In the genomic region with DNA sequence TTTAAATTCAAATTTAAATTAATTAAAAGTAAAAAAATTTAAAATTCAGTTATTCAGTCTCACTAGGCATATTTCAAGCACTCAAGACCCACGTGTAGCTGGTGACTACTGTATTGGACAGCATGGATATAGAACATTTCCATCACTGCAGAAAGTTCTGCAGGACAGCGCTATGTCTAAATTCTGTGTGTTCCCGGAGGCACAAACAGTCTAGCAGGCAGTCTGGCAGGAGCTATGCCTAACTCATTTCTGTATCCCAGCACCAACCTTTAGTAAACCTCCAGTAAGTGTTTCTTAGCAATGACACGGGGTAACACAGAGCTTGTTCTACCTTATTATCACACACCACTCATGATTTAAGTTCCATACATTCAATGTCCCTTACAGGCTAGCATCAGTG, we compare ENCODE assay signal across 17 cellular contexts. TPM values are rescaled to one million over a fixed set of nuclear protein-coding genes. Genes with fewer than 3 reads are reported as not detected.
DNase-seq lines count a peak whose midpoint lies in the region; ATAC-seq, FAIRE-seq and TF ChIP-seq lines count a peak whose summit lies in the region.
"Had no signal": no experiment of that assay in that cellular context is flagged by ENCODE, and none has a peak within 500 bp of the region (broad histone marks: within the 10 kb centered on the region; RNA-seq: fewer than 3 reads in every experiment).

No MANE protein-coding gene starts in this region.

- POLR2A ChIA-PET in Panc1 (lab: Charles Lee): no interaction called here

- ATAC-seq in heart left ventricle (peak; percentile 49 to 54 (median 50)), right cardiac atrium (no peak), Panc1 (no peak)
- ATAC-seq: CD8-positive, alpha-beta T cell had no signal

- intact Hi-C loops in heart left ventricle (cut with DNase I) (no loop called here), right cardiac atrium (cut with DNase I) (no loop called here), Panc1 (cut with micrococcal nuclease; ENCODE audit: unreplicated experiment) (no loop called here)

- no peaks in the 10 kb centered on the region for H3K27me3 ChIP-seq in heart left ventricle
- H3K27me3 ChIP-seq in right cardiac atrium (ENCODE audit: control insufficient read depth, insufficient read depth): no peaks in the 10 kb centered on the region
- H3K27me3 ChIP-seq in Panc1 (ENCODE audit: control insufficient read depth, insufficient read depth, low read length): no peaks in the 10 kb centered on the region
- H3K27me3 ChIP-seq: BLaER1 had no signal

- TSS peak; percentile 17 for BruUV-seq in Panc1 (replicated peaks; lab: Mats Ljungman, UMichigan)

- no peak for TF ChIP-seq POLR2A in heart left ventricle (IDR thresholded peaks at IDR 0.05)
- TF ChIP-seq POLR2A in GM12892 (IDR thresholded peaks at IDR 0.05; ENCODE audit: low read depth, low read length): no peak

- H3K4me3 ChIP-seq in heart left ventricle (no peak overlapping the region), right cardiac atrium (ENCODE audit: low read length) (no peak overlapping the region), Panc1 (ENCODE audit: low read depth in 2 of 2, low read length in 2 of 2) (no peak overlapping the region)
- H3K4me3 ChIP-seq: BLaER1 had no signal

- H3K36me3 ChIP-seq in heart left ventricle: no peaks in the 10 kb centered on the region
- no peaks in the 10 kb centered on the region for H3K36me3 ChIP-seq in Panc1 (ENCODE audit: control insufficient read depth, insufficient read depth, low read length)

- CTCF ChIA-PET in Panc1 (lab: Charles Lee): no interaction called here

- FAIRE-seq in GM12892 (lab: Jason Lieb, UNC): peak; percentile 77
- FAIRE-seq: GM18507 had no signal

- H3K4me1 ChIP-seq in heart left ventricle: peaks cover 0 to 37% (median 14%) of the 10 kb centered on the region in 12 donors
- peaks cover 3% of the 10 kb centered on the region for H3K4me1 ChIP-seq in right cardiac atrium (ENCODE audit: control insufficient read depth, insufficient read depth, low read length)
- H3K4me1 ChIP-seq in Panc1 (ENCODE audit: control insufficient read depth, insufficient read depth, low read length): no peaks in the 10 kb centered on the region

- TF ChIP-seq CTCF in heart left ventricle (IDR thresholded peaks at IDR 0.05) (no peak), Panc1 (IDR thresholded peaks at IDR 0.05) (no peak)

- 61 to 72% (median 69%) methylated on average over 4 of the region's 4 CpGs for WGBS in heart left ventricle, 4 donors
- WGBS in right cardiac atrium: 76% methylated on average over 4 of the region's 4 CpGs

- no peaks in the 10 kb centered on the region for H3K9me3 ChIP-seq in heart left ventricle
- H3K9me3 ChIP-seq in right cardiac atrium (ENCODE audit: control insufficient read depth, low read length): no peaks in the 10 kb centered on the region
- no peaks in the 10 kb centered on the region for H3K9me3 ChIP-seq in Panc1 (ENCODE audit: control insufficient read depth, insufficient read depth, low read depth, low read length)
- H3K9me3 ChIP-seq: BLaER1, Caco-2 had no signal

- DNase-seq in heart left ventricle (no peak), right cardiac atrium (no peak), GM12892 (ENCODE audit: insufficient read length) (no peak), Panc1 (ENCODE audit: low read depth, low spot score) (no peak), NCI-H1105 treated with DMSO at 0.1 percent for 48 hours (lab: John Stamatoyannopoulos, UW) (no peak)
- DNase-seq in stimulated activated CD4-positive, alpha-beta T cell treated with anti-CD3 and anti-CD28 coated beads, Interleukin-4, amount 100 ng/mL, for 24 hours: no peak
- DNase-seq: Caco-2; CD4-positive, CD25-positive, alpha-beta regulatory T cell; CD8-positive, alpha-beta T cell; DMS153; DND-41; GOT3; H7; HCEC 1CT had no signal

- in situ Hi-C loops in Panc1 (cut with HindIII; ENCODE audit: low pct_unique_long_range_greater_than_20kb, low sequenced_read_pairs): no loop called here

- H3K27ac ChIP-seq in heart left ventricle (no peak overlapping the region), right cardiac atrium (ENCODE audit: low read length) (no peak overlapping the region), Panc1 (ENCODE audit: low read length) (no peak overlapping the region)
- H3K27ac ChIP-seq: BLaER1, C4-2B had no signal

RNA-seq across cellular contexts. Expression of a gene that starts 48.5 kb away (rescaled TPM):
- total RNA-seq in heart left ventricle: 10 to 100 TPM; 21.1 to 39.1 (median 31.2) TPM
- 10 to 100 TPM in 1 of 2 donors, 1 to 10 TPM in 1; 9.0 to 20.1 TPM for polyA plus RNA-seq in heart left ventricle
- 10 to 100 TPM; 35.8 to 46.2 (median 41.2) TPM for total RNA-seq in right cardiac atrium
- polyA plus RNA-seq in right cardiac atrium: 14.2 TPM
- 13.5 TPM for polyA plus RNA-seq in GM12892 (2012; ENCODE audit: missing spikeins)
- total RNA-seq in Panc1 (2021; ENCODE audit: unreplicated experiment): 62.8 TPM
- 45.6 TPM for polyA plus RNA-seq in Panc1 (2012; ENCODE audit: insufficient read length)

Comparison
In these comparisons a context has a peak if more than half of its experiments do, and no peak if none do; other contexts are left out.
1. ATAC-seq: peak in heart left ventricle (4 of 4); none in right cardiac atrium (0 of 2) and Panc1 (single experiment).